27 cellular contexts compared by ENCODE assay signal in genomic region chr2:83085869-83086268, GRCh38.
"Had no signal": no experiment of that assay in that cellular context is flagged by ENCODE, and none has a peak within 500 bp of the region (broad histone marks: within the 10 kb centered on the region; RNA-seq: fewer than 3 reads in every experiment).

No MANE protein-coding gene starts in this region.

- H3K4me1 ChIP-seq: suprapubic skin, thyroid gland, tibial artery, upper lobe of right lung, uterus, vagina had no signal

- FAIRE-seq: urothelium cell line had no signal

- H3K36me3 ChIP-seq: stomach, suprapubic skin, thoracic aorta, thyroid gland, tibial artery, tibial nerve, transverse colon, upper lobe of left lung, upper lobe of right lung, uterus, vagina had no signal

- DNase-seq: stimulated activated CD4-positive, alpha-beta T cell treated with anti-CD3 and anti-CD28 coated beads, Interleukin-2, amount 100 ng/mL, for 48 hours; stimulated activated CD4-positive, alpha-beta T cell treated with anti-CD3 and anti-CD28 coated beads, Interleukin-4, amount 100 ng/mL, for 1 hour; stimulated activated CD4-positive, alpha-beta T cell treated with anti-CD3 and anti-CD28 coated beads, Interleukin-4, amount 100 ng/mL, for 24 hours; stimulated activated CD4-positive, alpha-beta T cell treated with anti-CD3 and anti-CD28 coated beads, Interleukin-4, amount 100 ng/mL, for 4 hours; stimulated activated CD8-positive, alpha-beta memory T cell treated with anti-CD3 and anti-CD28 coated beads, Interleukin-4, amount 100 ng/mL, for 48 hours; stimulated activated naive B cell treated with anti-CD40 and anti-IgM and Interleukin-4, amounts not matched to agents 10 μg/mL and 1 μg/mL and 100 μg/mL, for 72 hours; stimulated activated naive CD4-positive, alpha-beta T cell; stimulated activated naive CD4-positive, alpha-beta T cell treated with Interleukin-2 at 50 U/mL for 16 hours; stimulated activated naive CD8-positive, alpha-beta T cell treated with anti-CD3 and anti-CD28 coated beads, Interleukin-15, amount 100 ng/mL, for 72 hours; stimulated activated naive CD8-positive, alpha-beta T cell treated with anti-CD3 and anti-CD28 coated beads, Interleukin-15, Interleukin-2, amounts not matched to agents 100 U/mL and 50 U/mL, for 24 hours; stomach; substantia nigra; testis; thyroid gland; tibial artery; transverse colon; trophoblast cell; upper lobe of left lung; upper lobe of right lung; uterus had no signal

- ATAC-seq: stimulated activated effector memory CD8-positive, alpha-beta T cell treated with anti-CD3 and anti-CD28 coated beads, Interleukin-12 subunit alpha, Interleukin-12 subunit beta, amount 100 ng/mL, for 72 hours; stimulated activated memory B cell treated with anti-CD40 and anti-IgM and Interleukin-4, amounts not matched to agents 10 μg/mL and 1 μg/mL and 100 μg/mL, for 72 hours; stimulated activated naive B cell treated with anti-CD40 and anti-IgM and Interleukin-4, amounts not matched to agents 10 μg/mL and 1 μg/mL and 100 μg/mL, for 72 hours; stimulated activated naive CD8-positive, alpha-beta T cell treated with anti-CD3 and anti-CD28 coated beads, Interleukin-15, amount 100 ng/mL, for 72 hours; stimulated activated naive CD8-positive, alpha-beta T cell treated with anti-CD3 and anti-CD28 coated beads, Interleukin-15, Interleukin-2, amounts not matched to agents 100 U/mL and 50 U/mL, for 24 hours; upper lobe of right lung had no signal

- H3K27ac ChIP-seq: stomach, suprapubic skin, testis, thoracic aorta, thyroid gland, tibial artery, tibial nerve, transverse colon, upper lobe of left lung, upper lobe of right lung, uterus, vagina had no signal

- H3K4me3 ChIP-seq: stomach, suprapubic skin, testis, thoracic aorta, thyroid gland, tibial artery, tibial nerve, transverse colon, upper lobe of left lung, upper lobe of right lung, uterus, vagina had no signal

- H3K27me3 ChIP-seq: stomach, suprapubic skin, testis, thyroid gland, tibial artery, tibial nerve, transverse colon, upper lobe of left lung, upper lobe of right lung, uterus, vagina had no signal

- H3K9me3 ChIP-seq: suprapubic skin, testis, thoracic aorta, thyroid gland, tibial artery, tibial nerve, transverse colon, upper lobe of left lung, upper lobe of right lung, uterus, vagina had no signal
